ENCODE assay signal across 16 cellular contexts in genomic region chr14:34179723-34180122, GRCh38.
DNase-seq lines count a peak whose midpoint lies in the region; ATAC-seq and TF ChIP-seq lines count a peak whose summit lies in the region.
"Had no signal": no experiment of that assay in that cellular context is flagged by ENCODE, and none has a peak within 500 bp of the region (broad histone marks: within the 10 kb centered on the region; RNA-seq: fewer than 3 reads in every experiment).

No MANE protein-coding gene starts in this region.

- no peak for ATAC-seq in GM18511 (IDR thresholded peaks at IDR 0.05; ENCODE audit: unreplicated experiment)
- ATAC-seq: effector memory CD8-positive, alpha-beta T cell; psoas muscle; WTC11 had no signal

- H3K36me3 Mint-ChIP-seq in nephron progenitor cell (ENCODE audit: low read depth): no peaks in the 10 kb centered on the region
- H3K36me3 Mint-ChIP-seq: neural progenitor cell, WTC11 had no signal

- H3K27ac Mint-ChIP-seq in nephron progenitor cell: peak overlapping the region; percentile 99
- H3K27ac Mint-ChIP-seq: activated CD4-positive, alpha-beta memory T cell treated with anti-CD3 and anti-CD28 coated beads, Interleukin-2, amount 10 ng/mL, durations not matched to agents 7 days and 5 days; effector memory CD8-positive, alpha-beta T cell; neural progenitor cell; WTC11 had no signal

- peaks cover 92% of the 10 kb centered on the region for H3K4me1 Mint-ChIP-seq in nephron progenitor cell
- H3K4me1 Mint-ChIP-seq: activated CD4-positive, alpha-beta memory T cell treated with anti-CD3 and anti-CD28 coated beads, Interleukin-2, amount 10 ng/mL, durations not matched to agents 7 days and 5 days had no signal

- no peaks in the 10 kb centered on the region for H3K9me3 Mint-ChIP-seq in nephron progenitor cell
- H3K9me3 Mint-ChIP-seq: activated CD4-positive, alpha-beta memory T cell treated with anti-CD3 and anti-CD28 coated beads, Interleukin-2, amount 10 ng/mL, durations not matched to agents 7 days and 5 days; H9; neural progenitor cell; WTC11 had no signal

- no peak for TF ChIP-seq CTCF in nephron progenitor cell (IDR thresholded peaks at IDR 0.05)

- no peaks in the 10 kb centered on the region for H3K27me3 Mint-ChIP-seq in nephron progenitor cell (ENCODE audit: low read depth, poor library complexity)
- H3K27me3 Mint-ChIP-seq: activated CD4-positive, alpha-beta memory T cell treated with anti-CD3 and anti-CD28 coated beads, Interleukin-2, amount 10 ng/mL, durations not matched to agents 7 days and 5 days; effector memory CD8-positive, alpha-beta T cell had no signal

- H3K4me3 Mint-ChIP-seq in nephron progenitor cell: no peak overlapping the region
- H3K4me3 Mint-ChIP-seq: activated CD4-positive, alpha-beta memory T cell treated with anti-CD3 and anti-CD28 coated beads, Interleukin-2, amount 10 ng/mL, durations not matched to agents 7 days and 5 days; effector memory CD8-positive, alpha-beta T cell; H9; neural progenitor cell; WTC11 had no signal

- DNase-seq in NCI-H146 (lab: John Stamatoyannopoulos, UW) (peak; percentile 50), NCI-H146 treated with DMSO at 0.1 percent for 48 hours (lab: John Stamatoyannopoulos, UW; ENCODE audit: unreplicated experiment) (no peak), NCI-H1105 treated with DMSO at 0.1 percent for 48 hours (lab: John Stamatoyannopoulos, UW) (peak; percentile 71), NCI-H510A (lab: John Stamatoyannopoulos, UW) (peak; percentile 47), nephron progenitor cell (no peak)
- DNase-seq in central memory CD4-positive, alpha-beta T cell: no peak
- no peak for DNase-seq in stimulated activated CD8-positive, alpha-beta memory T cell treated with anti-CD3 and anti-CD28 coated beads, Interleukin-4, amount 100 ng/mL, for 48 hours
- DNase-seq: activated CD4-positive, alpha-beta memory T cell treated with anti-CD3 and anti-CD28 coated beads, Interleukin-2, amount 10 ng/mL, durations not matched to agents 7 days and 5 days; activated naive CD4-positive, alpha-beta T cell treated with Interleukin-2 at 50 U/mL for 16 hours; effector memory CD8-positive, alpha-beta T cell; H9; psoas muscle; stimulated activated CD4-positive, alpha-beta T cell treated with anti-CD3 and anti-CD28 coated beads, Interleukin-4, amount 100 ng/mL, for 24 hours had no signal

Comparison
In these comparisons a context has a peak if more than half of its experiments do, and no peak if none do; other contexts are left out.
1. DNase-seq: peak in NCI-H146 (single experiment), NCI-H1105 treated with DMSO at 0.1 percent for 48 hours (single experiment) and NCI-H510A (single experiment); none in NCI-H146 treated with DMSO at 0.1 percent for 48 hours (single experiment), nephron progenitor cell (single experiment), central memory CD4-positive, alpha-beta T cell (single experiment) and stimulated activated CD8-positive, alpha-beta memory T cell treated with anti-CD3 and anti-CD28 coated beads, Interleukin-4, amount 100 ng/mL, for 48 hours (single experiment).